16 cellular contexts compared by ENCODE assay signal in genomic region chr9:130354806-130355205, GRCh38.
"Had no signal": no experiment of that assay in that cellular context is flagged by ENCODE, and none has a peak within 500 bp of the region (broad histone marks: within the 10 kb centered on the region; RNA-seq: fewer than 3 reads in every experiment).

No MANE protein-coding gene starts in this region.

- H2AFZ ChIP-seq: parathyroid adenoma had no signal

- H3K27ac ChIP-seq: epithelial cell of prostate, esophagus muscularis mucosa, parathyroid adenoma, prostate gland, transverse colon had no signal

- H3K27ac Mint-ChIP-seq: effector memory CD8-positive, alpha-beta T cell; naive B cell; nephron; stimulated activated naive CD8-positive, alpha-beta T cell treated with anti-CD3 and anti-CD28 coated beads, Interleukin-15, Interleukin-2, amounts not matched to agents 100 ng/mL and 50 ng/mL, for 24 hours had no signal

- H3K79me2 ChIP-seq: parathyroid adenoma had no signal

- H3K9me3 Mint-ChIP-seq: effector memory CD8-positive, alpha-beta T cell; naive B cell; nephron; stimulated activated naive CD8-positive, alpha-beta T cell treated with anti-CD3 and anti-CD28 coated beads, Interleukin-15, Interleukin-2, amounts not matched to agents 100 ng/mL and 50 ng/mL, for 24 hours had no signal

- H3K4me3 Mint-ChIP-seq: effector memory CD8-positive, alpha-beta T cell; naive B cell; nephron; stimulated activated naive CD8-positive, alpha-beta T cell treated with anti-CD3 and anti-CD28 coated beads, Interleukin-15, Interleukin-2, amounts not matched to agents 100 ng/mL and 50 ng/mL, for 24 hours had no signal

- DNase-seq: effector memory CD8-positive, alpha-beta T cell; foreskin fibroblast; hippocampal formation; mesendoderm; naive B cell; retina; small intestine; stimulated activated CD4-positive, alpha-beta T cell treated with anti-CD3 and anti-CD28 coated beads, Interleukin-12 subunit alpha, Interleukin-12 subunit beta, amount 100 ng/mL, for 4 hours; transverse colon had no signal

- H3K36me3 Mint-ChIP-seq: naive B cell had no signal

- H3K4me3 ChIP-seq: esophagus muscularis mucosa, prostate gland, transverse colon had no signal

- H3K9ac ChIP-seq: parathyroid adenoma had no signal

- ATAC-seq: effector memory CD8-positive, alpha-beta T cell had no signal

- H3K4me1 Mint-ChIP-seq: nephron had no signal

- H3K36me3 ChIP-seq: prostate gland, transverse colon had no signal

- H3K4me1 ChIP-seq: parathyroid adenoma, prostate gland had no signal

- FAIRE-seq: islet of Langerhans, small intestine had no signal

- H3K9me3 ChIP-seq: esophagus muscularis mucosa, prostate gland, transverse colon had no signal

- H3K27me3 ChIP-seq: esophagus muscularis mucosa, transverse colon had no signal
